Comparison of ENCODE assay signal across 23 cellular contexts in the genomic region with DNA sequence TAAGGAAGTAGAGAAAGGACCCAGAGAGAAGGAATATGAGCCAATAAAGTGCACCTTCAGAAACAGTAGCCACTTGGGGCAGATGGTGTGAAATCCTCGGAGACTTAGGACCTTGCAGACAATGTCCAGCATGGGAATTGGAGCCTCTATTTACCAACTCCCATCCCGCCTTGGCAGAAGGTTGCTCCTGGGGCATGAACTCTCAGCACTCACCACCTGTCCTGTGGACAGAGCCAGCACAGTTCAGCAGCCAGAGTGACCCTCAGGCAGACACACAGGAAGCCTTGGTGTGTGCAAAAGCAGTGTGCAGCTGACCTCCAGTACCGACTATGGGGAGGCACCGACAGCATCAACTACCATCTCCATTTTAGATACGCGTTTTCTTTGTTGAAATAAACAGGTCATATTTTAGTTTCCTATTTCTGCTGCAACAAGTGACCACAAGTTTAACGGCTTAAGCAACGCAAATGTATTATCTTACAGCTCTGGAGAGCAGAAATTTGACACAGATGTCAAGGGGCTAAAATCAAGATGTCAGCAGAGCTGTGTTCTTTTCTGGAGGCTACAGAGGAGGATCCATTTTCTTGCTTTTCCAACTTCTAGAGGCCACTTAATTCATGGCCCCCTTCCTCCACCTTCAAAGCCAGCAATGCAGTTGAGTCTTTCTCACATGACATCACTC.
"Had no signal": no experiment of that assay in that cellular context is flagged by ENCODE, and none has a peak within 500 bp of the region (broad histone marks: within the 10 kb centered on the region; RNA-seq: fewer than 3 reads in every experiment).

No MANE protein-coding gene starts in this region.

- H3K9me3 Mint-ChIP-seq: dendritic cell treated with granulocyte-macrophage colony-stimulating factor and Interleukin-4, amounts not matched to agents 40 ng/mL and 50 ng/mL, for 4 days had no signal

- DNase-seq: colonic mucosa; cortex of kidney; dermis blood vessel endothelial cell; dorsolateral prefrontal cortex; effector CD4-positive, alpha-beta T cell; effector CD8-positive, alpha-beta T cell; effector memory CD4-positive, alpha-beta T cell; effector memory CD8-positive, alpha-beta T cell; erythroblast; esophagus squamous epithelium; foreskin fibroblast; foreskin keratinocyte; foreskin melanocyte; glutamatergic neuron; head of caudate nucleus; heart left ventricle had no signal

- H3K4me3 ChIP-seq: colonic mucosa, coronary artery, dorsolateral prefrontal cortex, esophagus muscularis mucosa, esophagus squamous epithelium, gastrocnemius medialis, gastroesophageal sphincter, heart left ventricle had no signal

- H3K27ac ChIP-seq: colonic mucosa, coronary artery, dorsolateral prefrontal cortex, epithelial cell of prostate, esophagus muscularis mucosa, esophagus squamous epithelium, foreskin keratinocyte, gastroesophageal sphincter, heart left ventricle had no signal

- H3K4me3 Mint-ChIP-seq: dendritic cell treated with granulocyte-macrophage colony-stimulating factor and Interleukin-4, amounts not matched to agents 40 ng/mL and 50 ng/mL, for 4 days; effector memory CD8-positive, alpha-beta T cell had no signal

- H3K27me3 ChIP-seq: colonic mucosa, foreskin keratinocyte, gastrocnemius medialis, heart left ventricle had no signal

- H3K4me1 ChIP-seq: colonic mucosa, esophagus muscularis mucosa, esophagus squamous epithelium, foreskin keratinocyte, gastrocnemius medialis, gastroesophageal sphincter, heart left ventricle had no signal

- ATAC-seq: effector memory CD8-positive, alpha-beta T cell; esophagus mucosa; foreskin keratinocyte; gastroesophageal sphincter; heart left ventricle had no signal

- H3K27ac Mint-ChIP-seq: dendritic cell treated with granulocyte-macrophage colony-stimulating factor and Interleukin-4, amounts not matched to agents 40 ng/mL and 50 ng/mL, for 4 days; effector memory CD8-positive, alpha-beta T cell had no signal

- H3K9me3 ChIP-seq: colonic mucosa, esophagus squamous epithelium, gastrocnemius medialis had no signal

- H3K36me3 ChIP-seq: colonic mucosa, esophagus muscularis mucosa, esophagus squamous epithelium, gastrocnemius medialis, gastroesophageal sphincter, heart left ventricle had no signal
